In the genomic region with DNA sequence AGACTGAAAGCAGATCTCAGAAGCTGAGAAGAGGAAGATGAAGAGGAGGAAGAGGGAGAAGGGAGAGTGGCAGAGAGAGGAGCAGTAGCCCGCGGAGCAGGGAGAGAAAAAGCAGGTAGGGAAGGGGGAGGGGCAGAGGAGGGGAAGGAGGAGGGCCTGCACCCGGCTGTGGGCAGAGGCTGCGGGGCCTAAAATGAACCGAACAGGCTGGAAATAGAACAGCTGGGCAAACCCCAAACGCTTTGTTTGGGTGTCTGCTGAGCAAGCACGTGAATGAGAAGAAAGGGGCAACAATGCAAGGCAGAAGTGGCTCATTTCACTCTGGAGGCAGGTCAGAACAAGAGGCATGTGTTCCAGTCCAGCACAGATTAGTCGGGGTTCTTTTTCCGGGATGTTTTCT, we compare ENCODE assay signal across 11 cellular contexts. TPM values are rescaled to one million over a fixed set of nuclear protein-coding genes. Genes with fewer than 3 reads are reported as not detected.
DNase-seq lines count a peak whose midpoint lies in the region; ATAC-seq and TF ChIP-seq lines count a peak whose summit lies in the region.
"Had no signal": no experiment of that assay in that cellular context is flagged by ENCODE, and none has a peak within 500 bp of the region (broad histone marks: within the 10 kb centered on the region; RNA-seq: fewer than 3 reads in every experiment).

No MANE protein-coding gene starts in this region.

- no peaks in the 10 kb centered on the region for H3K27me3 Mint-ChIP-seq in activated CD4-positive, alpha-beta T cell treated with anti-CD3 and anti-CD28 coated beads, Interleukin-2, amount 10 ng/mL, durations not matched to agents 24 days and 14 days
- H3K27me3 Mint-ChIP-seq: activated naive CD8-positive, alpha-beta T cell treated with anti-CD3 and anti-CD28 coated beads, Interleukin-2, amount 10 ng/mL, durations not matched to agents 7 days and 5 days had no signal

- H3K79me2 ChIP-seq in DOHH2 (ENCODE audit: control insufficient read depth, low read length) = no peaks in the 10 kb centered on the region

- intact Hi-C loops in esophagus squamous epithelium (cut with DNase I) (no loop called here), right cardiac atrium (cut with DNase I) (no loop called here)
- intact Hi-C loops in activated CD4-positive, alpha-beta T cell treated with anti-CD3 and anti-CD28 coated beads, Interleukin-2, amount 10 ng/mL, durations not matched to agents 24 days and 14 days (cut with micrococcal nuclease) = no loop called here

- H3K4me1 Mint-ChIP-seq in activated CD4-positive, alpha-beta T cell treated with anti-CD3 and anti-CD28 coated beads, Interleukin-2, amount 10 ng/mL, durations not matched to agents 24 days and 14 days = peaks cover 16% of the 10 kb centered on the region

- H3K9me3 Mint-ChIP-seq in activated CD4-positive, alpha-beta T cell treated with anti-CD3 and anti-CD28 coated beads, Interleukin-2, amount 10 ng/mL, durations not matched to agents 24 days and 14 days = no peaks in the 10 kb centered on the region
- H3K9me3 Mint-ChIP-seq: activated naive CD8-positive, alpha-beta T cell treated with anti-CD3 and anti-CD28 coated beads, Interleukin-2, amount 10 ng/mL, durations not matched to agents 7 days and 5 days had no signal

- peak overlapping the region; percentile 65 for H3K27ac ChIP-seq in DOHH2 (ENCODE audit: low read depth, low read length)
- H3K27ac ChIP-seq in esophagus squamous epithelium = peak overlapping the region; percentile 24 to 55 (median 41)
- no peak overlapping the region for H3K27ac ChIP-seq in right cardiac atrium (ENCODE audit: low read length)
- H3K27ac ChIP-seq: right lobe of liver had no signal

- no peaks in the 10 kb centered on the region for H4K20me1 ChIP-seq in DOHH2 (ENCODE audit: control insufficient read depth, insufficient read depth, low read depth, low read length)

- no peaks in the 10 kb centered on the region for H3K27me3 ChIP-seq in DOHH2 (ENCODE audit: control insufficient read depth, low read length)
- H3K27me3 ChIP-seq in esophagus squamous epithelium = no peaks in the 10 kb centered on the region
- no peaks in the 10 kb centered on the region for H3K27me3 ChIP-seq in right cardiac atrium (ENCODE audit: control insufficient read depth, insufficient read depth)
- H3K27me3 ChIP-seq: right lobe of liver had no signal

- no peaks in the 10 kb centered on the region for H3K36me3 ChIP-seq in DOHH2 (ENCODE audit: control insufficient read depth, low read length)
- H3K36me3 ChIP-seq in esophagus squamous epithelium = no peaks in the 10 kb centered on the region
- H3K36me3 ChIP-seq: right lobe of liver had no signal

- H3K4me3 Mint-ChIP-seq in activated CD4-positive, alpha-beta T cell treated with anti-CD3 and anti-CD28 coated beads, Interleukin-2, amount 10 ng/mL, durations not matched to agents 24 days and 14 days = no peak overlapping the region
- H3K4me3 Mint-ChIP-seq: activated naive CD8-positive, alpha-beta T cell treated with anti-CD3 and anti-CD28 coated beads, Interleukin-2, amount 10 ng/mL, durations not matched to agents 7 days and 5 days had no signal

- WGBS in esophagus squamous epithelium, 2 donors = 9 to 15% methylated on average over 9 of the region's 9 CpGs
- 29% methylated on average over 9 of the region's 9 CpGs for WGBS in right cardiac atrium

- peak overlapping the region; percentile 65 for H3K4me2 ChIP-seq in DOHH2 (ENCODE audit: low read length)

- H3K4me3 ChIP-seq in DOHH2 (ENCODE audit: low read length) (peak overlapping the region; percentile 55), esophagus squamous epithelium (peak overlapping the region in 1 of 4 donors; percentile 10), right cardiac atrium (ENCODE audit: low read length) (no peak overlapping the region)
- H3K4me3 ChIP-seq in Jurkat, Clone E6-1 (ENCODE audit: low read length) = no peak overlapping the region
- H3K4me3 ChIP-seq: right lobe of liver had no signal

- no peak for TF ChIP-seq POLR2A in esophagus squamous epithelium (IDR thresholded peaks at IDR 0.05)

- TF ChIP-seq CTCF in DOHH2 (IDR thresholded peaks at IDR 0.05; ENCODE audit: low read depth, low read length, poor library complexity, severe bottlenecking) (no peak), esophagus squamous epithelium (IDR thresholded peaks at IDR 0.05) (no peak), GM10266 (IDR thresholded peaks at IDR 0.05; ENCODE audit: control insufficient read depth, insufficient read depth, low read depth, missing control alignments) (no peak)

- peak; percentile 29 for DNase-seq in Jurkat, Clone E6-1 (ENCODE audit: low read depth, low spot score)
- no peak for DNase-seq in esophagus squamous epithelium (lab: John Stamatoyannopoulos, UW)
- no peak for DNase-seq in NCI-H2196 (lab: John Stamatoyannopoulos, UW; ENCODE audit: unreplicated experiment)
- DNase-seq in GM10266 (ENCODE audit: extremely low spot score) = no peak
- no peak for DNase-seq in right cardiac atrium
- DNase-seq in activated CD4-positive, alpha-beta T cell treated with anti-CD3 and anti-CD28 coated beads, Interleukin-2, amount 10 ng/mL, durations not matched to agents 24 days and 14 days = no peak
- DNase-seq: activated naive CD8-positive, alpha-beta T cell treated with anti-CD3 and anti-CD28 coated beads, Interleukin-2, amount 10 ng/mL, durations not matched to agents 7 days and 5 days; NK-92 treated with Interleukin-12 subunit alpha and Interleukin-12 subunit beta, amount 100 ng/mL, for 24 hours; right lobe of liver had no signal

- H3F3A ChIP-seq in DOHH2 (ENCODE audit: control insufficient read depth, insufficient read depth) = peaks cover 11% of the 10 kb centered on the region; the same call in 1 of the 2 replicates

- no peaks in the 10 kb centered on the region for H3K9me3 ChIP-seq in DOHH2 (ENCODE audit: control insufficient read depth, insufficient read depth, low read length)
- H3K9me3 ChIP-seq in esophagus squamous epithelium = no peaks in the 10 kb centered on the region
- H3K9me3 ChIP-seq in right cardiac atrium (ENCODE audit: control insufficient read depth, low read length) = no peaks in the 10 kb centered on the region
- H3K9me3 ChIP-seq: right lobe of liver had no signal

- no peak overlapping the region for H3K27ac Mint-ChIP-seq in activated CD4-positive, alpha-beta T cell treated with anti-CD3 and anti-CD28 coated beads, Interleukin-2, amount 10 ng/mL, durations not matched to agents 24 days and 14 days
- H3K27ac Mint-ChIP-seq: activated naive CD8-positive, alpha-beta T cell treated with anti-CD3 and anti-CD28 coated beads, Interleukin-2, amount 10 ng/mL, durations not matched to agents 7 days and 5 days had no signal

- H3K4me1 ChIP-seq in DOHH2 (ENCODE audit: control insufficient read depth, low read length) (peaks cover 46% of the 10 kb centered on the region), esophagus squamous epithelium (peaks cover 9 to 52% (median 18%) of the 10 kb centered on the region in 3 donors), right cardiac atrium (ENCODE audit: control insufficient read depth, insufficient read depth, low read length) (peaks cover 3% of the 10 kb centered on the region)
- H3K4me1 ChIP-seq: right lobe of liver had no signal

- ATAC-seq in GM19035 (IDR thresholded peaks at IDR 0.05; ENCODE audit: unreplicated experiment) (peak; percentile 63), right cardiac atrium (no peak)

- no peaks in the 10 kb centered on the region for H3K9me2 ChIP-seq in DOHH2 (replicated peaks; ENCODE audit: control insufficient read depth, low read length)

- no peaks in the 10 kb centered on the region for H3K36me3 Mint-ChIP-seq in activated CD4-positive, alpha-beta T cell treated with anti-CD3 and anti-CD28 coated beads, Interleukin-2, amount 10 ng/mL, durations not matched to agents 24 days and 14 days (ENCODE audit: low read depth)

RNA-seq across cellular contexts. Expression of a gene that starts 33.5 kb away (rescaled TPM):
- 8.2 TPM for polyA plus RNA-seq in Jurkat, Clone E6-1 (2012; ENCODE audit: insufficient read depth, insufficient read length)
- total RNA-seq in esophagus squamous epithelium (10 to 100 TPM in 1 of 4 donors, 1 to 10 TPM in 3; 4.2 to 10.9 (median 6.5) TPM), right cardiac atrium (1 to 10 TPM; 6.5 to 8.5 (median 7.0) TPM)
- polyA plus RNA-seq in right cardiac atrium = 4.1 TPM
- total RNA-seq in activated CD4-positive, alpha-beta T cell treated with anti-CD3 and anti-CD28 coated beads, Interleukin-2, amount 10 ng/mL, durations not matched to agents 24 days and 14 days = 19.5 and 20.0 TPM in 2 replicates
